In the genomic region with DNA sequence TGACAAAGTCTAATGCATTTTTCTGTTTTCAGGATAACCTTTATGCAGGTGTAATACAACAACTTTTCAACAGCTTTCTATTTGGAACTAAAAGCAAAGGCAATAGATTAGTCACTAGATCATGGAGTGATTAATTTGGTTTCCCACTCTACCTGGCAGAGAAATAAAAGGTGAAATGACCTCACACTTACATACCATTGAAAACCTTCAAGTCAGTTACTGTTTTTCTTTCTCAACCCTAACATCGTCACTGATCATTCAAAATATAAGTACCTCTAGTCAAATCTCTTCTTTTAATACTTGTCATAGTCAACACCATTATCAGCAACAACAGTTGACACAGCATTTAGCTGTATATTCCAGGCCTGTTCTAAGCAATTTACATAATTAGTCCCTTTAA, we compare ENCODE assay signal across 30 cellular contexts.
"Had no signal": no experiment of that assay in that cellular context is flagged by ENCODE, and none has a peak within 500 bp of the region (broad histone marks: within the 10 kb centered on the region; RNA-seq: fewer than 3 reads in every experiment).

No MANE protein-coding gene starts in this region.

- H3K27me3 ChIP-seq: body of pancreas, esophagus squamous epithelium, gastroesophageal sphincter had no signal

- H3K9me3 ChIP-seq: body of pancreas, esophagus squamous epithelium, gastroesophageal sphincter, heart right ventricle had no signal

- DNase-seq: activated CD4-positive, alpha-beta T cell treated with anti-CD3 and anti-CD28 coated beads for 4 hours; activated CD4-positive, alpha-beta T cell treated with anti-CD3 and anti-CD28 coated beads, Interleukin-2, amount 10 ng/mL, durations not matched to agents 7 days and 5 days; activated CD4-positive, alpha-beta T cell treated with anti-CD3 and anti-CD28 coated beads, Interleukin-2, amount 50 U/mL, for 48 hours; activated CD4-positive, CD25-positive, alpha-beta regulatory T cell; activated CD4-positive, CD25-positive, alpha-beta regulatory T cell treated with anti-CD3 and anti-CD28 coated beads, Interleukin-2, amount 50 U/mL, for 72 hours; activated CD8-positive, alpha-beta memory T cell treated with anti-CD3 and anti-CD28 coated beads for 24 hours; activated CD8-positive, alpha-beta T cell treated with anti-CD3 and anti-CD28 coated beads for 36 hours; activated effector memory CD4-positive, alpha-beta T cell treated with Interleukin-2 at 50 U/mL for 16 hours; activated gamma-delta T cell treated with Interleukin-2 at 50 U/mL for 16 hours; activated naive CD4-positive, alpha-beta T cell treated with anti-CD3 and anti-CD28 coated beads, Interleukin-2, amount 50 U/mL, for 16 hours; activated naive CD4-positive, alpha-beta T cell treated with Interleukin-2 at 50 U/mL for 16 hours; activated T-cell treated with anti-CD3 and anti-CD28 coated beads, Interleukin-2, amount 50 U/mL, for 48 hours; amniotic stem cell; anterior cingulate cortex; body of pancreas; dorsolateral prefrontal cortex; effector memory CD4-positive, alpha-beta T cell; esophagus squamous epithelium; foreskin melanocyte; heart right ventricle; T-helper 1 cell; T-helper 17 cell; T1000 had no signal

- H3K4me3 ChIP-seq: body of pancreas, coronary artery, dorsolateral prefrontal cortex, esophagus squamous epithelium, gastroesophageal sphincter, heart right ventricle had no signal

- H3K27me3 Mint-ChIP-seq: activated CD4-positive, alpha-beta T cell treated with anti-CD3 and anti-CD28 coated beads, Interleukin-2, amount 10 ng/mL, durations not matched to agents 7 days and 5 days; activated CD8-positive, alpha-beta T cell treated with anti-CD3 and anti-CD28 coated beads for 36 hours; activated naive CD8-positive, alpha-beta T cell; central memory CD8-positive, alpha-beta T cell; dendritic cell treated with granulocyte-macrophage colony-stimulating factor and Interleukin-4, amounts not matched to agents 40 ng/mL and 50 ng/mL, for 4 days; T-helper 17 cell had no signal

- H3K4me3 Mint-ChIP-seq: activated CD4-positive, alpha-beta T cell treated with anti-CD3 and anti-CD28 coated beads, Interleukin-2, amount 10 ng/mL, durations not matched to agents 7 days and 5 days; activated CD8-positive, alpha-beta T cell treated with anti-CD3 and anti-CD28 coated beads for 36 hours; activated naive CD8-positive, alpha-beta T cell; central memory CD8-positive, alpha-beta T cell; dendritic cell treated with granulocyte-macrophage colony-stimulating factor and Interleukin-4, amounts not matched to agents 40 ng/mL and 50 ng/mL, for 4 days; T-helper 17 cell; T-helper 2 cell treated with Interferon-gamma antibody and Interleukin-4, amounts not matched to agents 5 μg/mL and 100 μg/mL, for 36 hours had no signal

- ATAC-seq: activated CD8-positive, alpha-beta T cell treated with anti-CD3 and anti-CD28 coated beads for 36 hours; body of pancreas; gastroesophageal sphincter; heart right ventricle; T-helper 17 cell had no signal

- H3K27ac Mint-ChIP-seq: activated CD4-positive, alpha-beta T cell treated with anti-CD3 and anti-CD28 coated beads, Interleukin-2, amount 10 ng/mL, durations not matched to agents 7 days and 5 days; activated CD8-positive, alpha-beta T cell treated with anti-CD3 and anti-CD28 coated beads for 36 hours; activated naive CD8-positive, alpha-beta T cell; dendritic cell treated with granulocyte-macrophage colony-stimulating factor and Interleukin-4, amounts not matched to agents 40 ng/mL and 50 ng/mL, for 4 days; T-helper 17 cell; T-helper 2 cell treated with Interferon-gamma antibody and Interleukin-4, amounts not matched to agents 5 μg/mL and 100 μg/mL, for 36 hours had no signal

- H3K4me1 Mint-ChIP-seq: activated CD4-positive, alpha-beta T cell treated with anti-CD3 and anti-CD28 coated beads, Interleukin-2, amount 10 ng/mL, durations not matched to agents 7 days and 5 days had no signal

- H3K9me3 Mint-ChIP-seq: activated CD4-positive, alpha-beta T cell treated with anti-CD3 and anti-CD28 coated beads, Interleukin-2, amount 10 ng/mL, durations not matched to agents 7 days and 5 days; activated CD8-positive, alpha-beta T cell treated with anti-CD3 and anti-CD28 coated beads for 36 hours; central memory CD8-positive, alpha-beta T cell; dendritic cell treated with granulocyte-macrophage colony-stimulating factor and Interleukin-4, amounts not matched to agents 40 ng/mL and 50 ng/mL, for 4 days; T-helper 2 cell treated with Interferon-gamma antibody and Interleukin-4, amounts not matched to agents 5 μg/mL and 100 μg/mL, for 36 hours had no signal

- H3K4me1 ChIP-seq: body of pancreas, esophagus squamous epithelium, gastroesophageal sphincter had no signal

- H3K27ac ChIP-seq: body of pancreas, coronary artery, dorsolateral prefrontal cortex, epithelial cell of prostate, esophagus squamous epithelium, gastroesophageal sphincter, heart right ventricle had no signal
